Comparison of ENCODE assay signal across 8 cellular contexts in genomic region chr13:33016414-33017409, GRCh38. TPM values are rescaled to one million over a fixed set of nuclear protein-coding genes. Genes with fewer than 3 reads are reported as not detected.
DNase-seq lines count a peak whose midpoint lies in the region; ATAC-seq and TF ChIP-seq lines count a peak whose summit lies in the region.

KL (plus strand) TSS chr13:33016423; CDS start chr13:33016441, 18 bp downstream.

- no peaks in the 10 kb centered on the region for H3K9me3 ChIP-seq in ascending aorta
- H3K9me3 ChIP-seq in iPS-20b (ENCODE audit: insufficient read depth, low read depth, low read length) = no peaks in the 10 kb centered on the region
- no peaks in the 10 kb centered on the region for H3K9me3 ChIP-seq in skeletal muscle tissue (ENCODE audit: control insufficient read depth in 3 of 3, low read length in 3 of 3)

- no peaks in the 10 kb centered on the region for H3K27me3 ChIP-seq in ascending aorta
- H3K27me3 ChIP-seq in iPS-20b (ENCODE audit: insufficient read depth, low read length) = peaks cover 82% of the 10 kb centered on the region
- peaks cover 3 to 30% (median 23%) of the 10 kb centered on the region in 3 donors for H3K27me3 ChIP-seq in skeletal muscle tissue (ENCODE audit: control insufficient read depth in 3 of 3, insufficient read depth in 3 of 3, low read length in 3 of 3)

- intact Hi-C loops in ascending aorta (cut with DNase I) = loop anchor here (5.0 kb wide), 1 partner anchor 526 kb away; no protein-coding TSS in a partner anchor

- H3K4me1 ChIP-seq in ascending aorta (peaks cover 0 to 2% of the 10 kb centered on the region in 2 donors), iPS-20b (ENCODE audit: insufficient read depth, low read length) (no peaks in the 10 kb centered on the region), skeletal muscle tissue (ENCODE audit: control insufficient read depth in 3 of 3, insufficient read depth in 3 of 3, low read length in 3 of 3) (peaks cover 0 to 8% (median 5%) of the 10 kb centered on the region in 3 donors)

- peak; percentile 33 for ATAC-seq in HG03439 (IDR thresholded peaks at IDR 0.05; ENCODE audit: unreplicated experiment)

- no peak for TF ChIP-seq CTCF in ascending aorta (IDR thresholded peaks at IDR 0.05)

- H3K4me3 ChIP-seq in ascending aorta = peak within 1 kb of the TSS; percentile 55 to 75
- H3K4me3 ChIP-seq in iPS-20b (ENCODE audit: low read length) = peak within 1 kb of the TSS; percentile 55
- peak within 1 kb of the TSS; percentile 61 to 68 (median 64) for H3K4me3 ChIP-seq in skeletal muscle tissue (ENCODE audit: low read length in 3 of 3)

- peak within 1 kb of the TSS; percentile 43 to 57 for H3K27ac ChIP-seq in ascending aorta
- H3K27ac ChIP-seq in iPS-20b (ENCODE audit: low read length) = no peak within 1 kb of the TSS
- H3K27ac ChIP-seq in skeletal muscle tissue (ENCODE audit: low read depth, low read length) = peak within 1 kb of the TSS; percentile 73

- no peak within 1 kb of the TSS for H3K9ac ChIP-seq in iPS-20b (ENCODE audit: low read depth, low read length)
- peak within 1 kb of the TSS; percentile 45 to 73 (median 59) for H3K9ac ChIP-seq in skeletal muscle tissue (ENCODE audit: low read depth in 1 of 3, low read length in 3 of 3)

- H3K36me3 ChIP-seq in ascending aorta = no peaks in the 10 kb centered on the region
- no peaks in the 10 kb centered on the region for H3K36me3 ChIP-seq in iPS-20b (ENCODE audit: insufficient read depth, low read depth, low read length)
- no peaks in the 10 kb centered on the region for H3K36me3 ChIP-seq in skeletal muscle tissue (ENCODE audit: control insufficient read depth in 3 of 3, insufficient read depth in 3 of 3, low read length in 3 of 3)

- DNase-seq in stimulated activated CD4-positive, alpha-beta T cell treated with anti-CD3 and anti-CD28 coated beads, Interleukin-1b, Interleukin-23, amount 100 ng/mL, for 48 hours = peak; percentile 5
- DNase-seq in stimulated activated CD4-positive, alpha-beta T cell treated with anti-CD3 and anti-CD28 coated beads, Interleukin-2, amount 100 ng/mL, for 48 hours = no peak
- DNase-seq in ascending aorta (ENCODE audit: low spot score in 2 of 2) = no peak
- no peak for DNase-seq in SIG-M5 treated with dmso at 0.1 percent for 504 hours (lab: John Stamatoyannopoulos, UW; ENCODE audit: unreplicated experiment)
- no peak for DNase-seq in NCI-H2171 treated with DMSO at 0.1 percent for 48 hours (lab: John Stamatoyannopoulos, UW)

RNA-seq across cellular contexts. Expression of gene KL, which starts in this region (rescaled TPM):
- 3.7 TPM for total RNA-seq in ascending aorta
- 2.6 TPM for total RNA-seq in skeletal muscle tissue
